Comparison of ENCODE assay signal across 19 cellular contexts in the genomic region with DNA sequence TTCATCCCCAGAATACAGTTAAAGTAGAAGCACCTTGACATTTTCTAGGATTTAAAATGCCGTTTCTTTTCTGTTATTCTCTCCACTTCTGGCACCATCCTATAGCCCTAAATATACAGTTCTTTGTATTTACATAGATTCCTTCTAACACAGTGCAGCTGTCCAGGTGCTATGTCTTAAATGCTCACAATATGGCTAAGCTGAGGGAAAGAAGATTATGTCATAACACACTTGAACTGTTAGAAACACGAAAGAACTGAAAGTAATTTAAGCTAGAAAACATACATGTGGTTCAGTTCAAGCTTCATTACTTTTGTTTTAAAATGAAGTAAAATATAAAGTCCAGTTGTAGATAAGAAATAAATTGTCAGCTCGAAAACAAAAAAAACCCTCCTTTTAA.
DNase-seq lines count a peak whose midpoint lies in the region; ATAC-seq lines count a peak whose summit lies in the region.
"Had no signal": no experiment of that assay in that cellular context is flagged by ENCODE, and none has a peak within 500 bp of the region (broad histone marks: within the 10 kb centered on the region; RNA-seq: fewer than 3 reads in every experiment).

No MANE protein-coding gene starts in this region.

- ATAC-seq in GM18498 (IDR thresholded peaks at IDR 0.05; ENCODE audit: unreplicated experiment): peak; percentile 41
- ATAC-seq in GM19397 (IDR thresholded peaks at IDR 0.05; ENCODE audit: unreplicated experiment): peak; percentile 32
- peak; percentile 60 for ATAC-seq in HG02885 (IDR thresholded peaks at IDR 0.05; ENCODE audit: poor library complexity, unreplicated experiment)
- ATAC-seq in HG03575 (IDR thresholded peaks at IDR 0.05; ENCODE audit: extremely low read depth, insufficient number of reproducible peaks, low FRiP score, unreplicated experiment): peak; percentile 33
- ATAC-seq: activated CD8-positive, alpha-beta memory T cell treated with anti-CD3 and anti-CD28 coated beads, Interleukin-2, amount 10 ng/mL, durations not matched to agents 7 days and 5 days; sciatic nerve; SK-N-SH treated with all-trans-retinoic acid at 6 μM for 48 hours had no signal

- DNase-seq in NCI-H2029 (lab: John Stamatoyannopoulos, UW) (no peak), COLO829 (ENCODE audit: low spot score) (no peak), T-helper 9 cell (no peak)
- DNase-seq in activated CD4-positive, alpha-beta T cell treated with anti-CD3 and anti-CD28 coated beads for 4 hours: no peak
- DNase-seq: activated CD8-positive, alpha-beta memory T cell treated with anti-CD3 and anti-CD28 coated beads, Interleukin-2, amount 10 ng/mL, durations not matched to agents 7 days and 5 days; DMS53; hypothalamus; kidney; naive B cell; NCI-H1105; NCI-H748 treated with DMSO at 0.1 percent for 48 hours; ovary; stimulated activated naive CD4-positive, alpha-beta T cell treated with Interleukin-2 at 50 U/mL for 16 hours had no signal
